ENCODE assay signal across 17 cellular contexts in genomic region chr2:19541884-19542283, GRCh38.
A peak's percentile ranks its signal among the peaks of the same experiment; 100 is the strongest.
DNase-seq lines count a peak whose midpoint lies in the region; ATAC-seq and FAIRE-seq lines count a peak whose summit lies in the region.
"Had no signal": no experiment of that assay in that cellular context is flagged by ENCODE, and none has a peak within 500 bp of the region (broad histone marks: within the 10 kb centered on the region; RNA-seq: fewer than 3 reads in every experiment).

No MANE protein-coding gene starts in this region.

- no peaks in the 10 kb centered on the region for H3K27me3 ChIP-seq in GM23248 (replicated peaks; ENCODE audit: insufficient read depth)
- H3K27me3 ChIP-seq: cardiac muscle cell had no signal

- FAIRE-seq in HTR-8/SVneo (lab: Jason Lieb, UNC) = no peak

- in situ Hi-C loops in ACHN (cut with HindIII; ENCODE audit: low pct_ligation_motif_present, low pct_unique_long_range_greater_than_20kb, low sequenced_read_pairs) = no loop called here
- in situ Hi-C loops in GM23248 (cut with MboI) = no loop called here

- H3K4me1 ChIP-seq in GM23248 (ENCODE audit: insufficient read depth) = peaks cover 64% of the 10 kb centered on the region

- H2AFZ ChIP-seq in GM23248 = no peak overlapping the region

- no peaks in the 10 kb centered on the region for H3K36me3 ChIP-seq in GM23248 (ENCODE audit: low read depth)
- H3K36me3 ChIP-seq: cardiac muscle cell, thoracic aorta had no signal

- peaks cover 5% of the 10 kb centered on the region; the same call in 1 of the 2 replicates for H3K9me2 ChIP-seq in GM23248 (ENCODE audit: insufficient read depth)

- peak overlapping the region; percentile 59 for H3K4me2 ChIP-seq in GM23248 (ENCODE audit: unreplicated experiment)

- no peak overlapping the region for H3K9ac ChIP-seq in GM23248

- no peak overlapping the region for H3K27ac ChIP-seq in GM23248
- H3K27ac ChIP-seq in epithelial cell of prostate = peak overlapping the region; percentile 98
- H3K27ac ChIP-seq: cardiac muscle cell, skin epidermis, thoracic aorta had no signal

- WGBS in GM23248 (ENCODE audit: low coverage in 1 of 2, low lambda C conversion rate in 2 of 2, missing lambda C conversion rate in 2 of 2), 2 experiments = 96 to 99% methylated on average over 4 of the region's 4 CpGs

- H3F3A ChIP-seq in GM23248 (ENCODE audit: insufficient read depth) = peaks cover 45% of the 10 kb centered on the region

- intact Hi-C loops in head of caudate nucleus (cut with DNase I) = no loop called here

- DNase-seq in ACHN (peak; percentile 33), GM23248 (no peak), NCI-H510A (lab: John Stamatoyannopoulos, UW) (peak; percentile 32), epithelial cell of prostate (ENCODE audit: low read depth, low spot score) (no peak), head of caudate nucleus (no peak), HTR-8/SVneo (ENCODE audit: insufficient read length, low spot score) (no peak)
- DNase-seq: activated naive CD8-positive, alpha-beta T cell treated with anti-CD3 and anti-CD28 coated beads, Interleukin-2, amount 50 U/mL, for 24 hours; GDM1; Karpas-422; NCI-H187; NCI-H526 treated with DMSO at 0.1 percent for 48 hours had no signal

- no peak for ATAC-seq in GM21526 (IDR thresholded peaks at IDR 0.05; ENCODE audit: low FRiP score, unreplicated experiment)
- no peak for ATAC-seq in HG02798 (IDR thresholded peaks at IDR 0.05; ENCODE audit: poor library complexity, unreplicated experiment)
- ATAC-seq: activated naive CD8-positive, alpha-beta T cell treated with anti-CD3 and anti-CD28 coated beads, Interleukin-2, amount 50 U/mL, for 24 hours had no signal

- H4K20me1 ChIP-seq in GM23248 (ENCODE audit: insufficient read depth) = no peaks in the 10 kb centered on the region

- no peaks in the 10 kb centered on the region for H3K9me3 ChIP-seq in GM23248 (ENCODE audit: low read depth)
- H3K9me3 ChIP-seq: Caco-2, thoracic aorta had no signal

- H3K79me2 ChIP-seq in GM23248 (ENCODE audit: insufficient read depth) = no peaks in the 10 kb centered on the region

- H3K4me3 ChIP-seq in GM23248 = no peak overlapping the region
- H3K4me3 ChIP-seq: cardiac muscle cell, skin epidermis, thoracic aorta had no signal

Comparison
In these comparisons a context has a peak if more than half of its experiments do, and no peak if none do; other contexts are left out.
1. DNase-seq: peak in ACHN (single experiment) and NCI-H510A (single experiment); none in GM23248 (single experiment), epithelial cell of prostate (single experiment), head of caudate nucleus (0 of 42) and HTR-8/SVneo (single experiment).